In the genomic region with DNA sequence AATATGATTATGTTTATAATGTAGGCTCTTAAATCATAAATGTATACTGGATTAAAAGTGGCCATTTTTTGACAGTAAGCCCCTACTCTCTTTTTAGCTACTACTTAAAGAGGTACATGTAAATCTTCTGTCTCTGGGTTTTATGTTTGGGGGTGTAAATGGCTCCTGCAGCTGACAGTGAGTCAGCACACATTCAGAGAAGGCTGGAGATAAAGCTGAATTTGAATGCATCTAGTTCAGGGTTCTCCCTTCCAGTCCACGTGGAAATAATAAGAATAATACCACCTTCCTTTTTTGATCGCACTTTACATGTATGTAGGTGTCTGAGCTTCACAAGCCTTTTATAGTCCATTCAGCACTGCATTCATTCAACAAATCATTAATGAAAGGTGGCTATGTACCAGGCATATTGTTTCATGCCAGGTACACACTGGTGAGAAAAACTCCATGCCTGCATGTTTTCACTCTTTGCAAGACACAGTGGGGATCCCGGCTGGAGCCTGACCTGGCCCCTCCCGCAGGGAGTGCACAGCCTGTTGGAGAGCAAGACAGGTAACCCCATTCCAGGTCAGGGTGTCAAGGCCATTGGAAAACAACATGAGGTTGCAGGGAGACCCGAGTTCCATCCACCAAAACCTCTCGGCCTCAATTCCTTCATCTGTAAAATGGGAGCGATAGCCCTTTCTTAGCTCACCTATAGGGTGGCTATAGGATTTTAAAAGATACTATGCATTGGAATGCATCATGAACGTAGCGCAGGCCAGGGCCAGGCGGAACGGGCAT, we compare ENCODE assay signal across 15 cellular contexts.
DNase-seq lines count a peak whose midpoint lies in the region; ATAC-seq, FAIRE-seq and TF ChIP-seq lines count a peak whose summit lies in the region.
"Had no signal": no experiment of that assay in that cellular context is flagged by ENCODE, and none has a peak within 500 bp of the region (broad histone marks: within the 10 kb centered on the region; RNA-seq: fewer than 3 reads in every experiment).

No MANE protein-coding gene starts in this region.

- peaks cover 20 to 25% of the 10 kb centered on the region in 2 donors for H3K36me3 Mint-ChIP-seq in CD14-positive monocyte
- H3K36me3 Mint-ChIP-seq: activated naive CD4-positive, alpha-beta T cell treated with anti-CD3 and anti-CD28 coated beads, Interleukin-2, amount 50 U/mL, for 24 hours; CD8-positive, alpha-beta T cell; IgD-negative memory B cell had no signal

- DNase-seq in CD14-positive monocyte (ENCODE audit: low spot score) (peak; percentile 41), body of pancreas (no peak), Right ventricle myocardium inferior (ENCODE audit: missing footprints) (no peak), kidney (no peak), NCI-H510A (lab: John Stamatoyannopoulos, UW) (no peak), globus pallidus (ENCODE audit: low spot score) (no peak)
- DNase-seq: activated CD4-positive, alpha-beta T cell treated with anti-CD3 and anti-CD28 coated beads, Interleukin-2, amount 50 U/mL, for 48 hours; CD8-positive, alpha-beta T cell; stimulated activated CD4-positive, alpha-beta T cell treated with anti-CD3 and anti-CD28 coated beads, Interleukin-12 subunit alpha, Interleukin-12 subunit beta, amount 100 ng/mL, for 4 hours; stimulated activated CD8-positive, alpha-beta memory T cell treated with anti-CD3 and anti-CD28 coated beads, Interleukin-4, amount 100 ng/mL, for 48 hours had no signal

- peak overlapping the region; percentile 96 to 99 (median 98) for H3K27ac Mint-ChIP-seq in CD14-positive monocyte
- H3K27ac Mint-ChIP-seq: activated naive CD4-positive, alpha-beta T cell treated with anti-CD3 and anti-CD28 coated beads, Interleukin-2, amount 50 U/mL, for 24 hours; CD8-positive, alpha-beta T cell had no signal

- no peak overlapping the region for H3K4me3 ChIP-seq in body of pancreas
- H3K4me3 ChIP-seq in neutrophil (ENCODE audit: low read depth in 1 of 2, low read length in 1 of 2), result peak overlapping the region; percentile 35 to 50
- H3K4me3 ChIP-seq in kidney (ENCODE audit: low read length in 2 of 2), result no peak overlapping the region
- H3K4me3 ChIP-seq: SK-N-MC had no signal

- no peaks in the 10 kb centered on the region for H3K9me3 ChIP-seq in KOPT-K1 (ENCODE audit: insufficient read depth, low read length, poor library complexity, severe bottlenecking)
- no peaks in the 10 kb centered on the region for H3K9me3 ChIP-seq in body of pancreas
- no peaks in the 10 kb centered on the region for H3K9me3 ChIP-seq in neutrophil
- no peaks in the 10 kb centered on the region for H3K9me3 ChIP-seq in kidney (ENCODE audit: control insufficient read depth in 1 of 2, low read length in 2 of 2)

- TF ChIP-seq CTCF in CD14-positive monocyte (IDR thresholded peaks at IDR 0.05), result no peak
- TF ChIP-seq CTCF in body of pancreas (IDR thresholded peaks at IDR 0.05), result no peak
- no peak for TF ChIP-seq CTCF in neutrophil (IDR thresholded peaks at IDR 0.05)
- no peak for TF ChIP-seq CTCF in kidney (IDR thresholded peaks at IDR 0.05; ENCODE audit: borderline replicate concordance, extremely low read depth, insufficient read depth)

- no peak for FAIRE-seq in kidney (lab: Jason Lieb, UNC)

- H3K9me3 Mint-ChIP-seq in CD14-positive monocyte, result no peaks in the 10 kb centered on the region
- H3K9me3 Mint-ChIP-seq: activated naive CD4-positive, alpha-beta T cell treated with anti-CD3 and anti-CD28 coated beads, Interleukin-2, amount 50 U/mL, for 24 hours; CD8-positive, alpha-beta T cell; IgD-negative memory B cell had no signal

- no peaks in the 10 kb centered on the region for H3K27me3 ChIP-seq in body of pancreas
- H3K27me3 ChIP-seq in neutrophil, result no peaks in the 10 kb centered on the region

- no peak overlapping the region for H3K4me3 Mint-ChIP-seq in CD14-positive monocyte
- H3K4me3 Mint-ChIP-seq: activated naive CD4-positive, alpha-beta T cell treated with anti-CD3 and anti-CD28 coated beads, Interleukin-2, amount 50 U/mL, for 24 hours; CD8-positive, alpha-beta T cell had no signal

- H3K4me1 ChIP-seq in body of pancreas (peaks cover 68% of the 10 kb centered on the region), neutrophil (ENCODE audit: control insufficient read depth in 1 of 2, insufficient read depth in 1 of 2, low read depth in 1 of 2, low read length in 1 of 2) (peaks cover 62 to 66% of the 10 kb centered on the region in 2 experiments), kidney (ENCODE audit: control insufficient read depth in 1 of 2, insufficient read depth in 1 of 2, low read depth in 1 of 2, low read length in 2 of 2) (peaks cover 5 to 20% of the 10 kb centered on the region in 2 donors)

- intact Hi-C loops in CD14-positive monocyte (cut with micrococcal nuclease), result loop anchor here in 1 of 2 donors (5.0 kb wide), 1 partner anchor 75 kb away; no protein-coding TSS in a partner anchor
- intact Hi-C loops in body of pancreas (cut with DNase I), result no loop called here
- intact Hi-C loops in Right ventricle myocardium inferior (cut with DNase I), result no loop called here
- intact Hi-C loops in kidney (cut with DNase I), result no loop called here

- H3K4me1 Mint-ChIP-seq in CD14-positive monocyte, result peaks cover 71% of the 10 kb centered on the region

- no peak overlapping the region for H3K9ac ChIP-seq in kidney (ENCODE audit: low read length in 2 of 2)

- H3K27ac ChIP-seq in KOPT-K1 (ENCODE audit: low read depth, low read length, poor library complexity, severe bottlenecking) (peak overlapping the region; percentile 98), body of pancreas (peak overlapping the region in 3 of 4 donors; percentile 51 to 76 (median 70)), neutrophil (peak overlapping the region; percentile 97), kidney (ENCODE audit: low read depth in 2 of 2, low read length in 2 of 2) (no peak overlapping the region)
- H3K27ac ChIP-seq: SK-N-MC had no signal

- 74 to 75% methylated on average over 11 of the region's 11 CpGs for WGBS in body of pancreas, 2 donors

- no peaks in the 10 kb centered on the region for H3K36me3 ChIP-seq in KOPT-K1 (ENCODE audit: insufficient read depth, low read length)
- no peaks in the 10 kb centered on the region for H3K36me3 ChIP-seq in body of pancreas (replicated peaks in 1 of 2; ENCODE audit: insufficient read depth in 1 of 2, low read depth in 2 of 2)
- H3K36me3 ChIP-seq in neutrophil, result no peaks in the 10 kb centered on the region
- no peaks in the 10 kb centered on the region for H3K36me3 ChIP-seq in kidney (ENCODE audit: control insufficient read depth in 1 of 2, insufficient read depth in 2 of 2, low read length in 2 of 2)

- peaks cover 0 to 5% (median 2%) of the 10 kb centered on the region in 3 donors for H3K27me3 Mint-ChIP-seq in CD14-positive monocyte (ENCODE audit: low read depth in 3 of 3)
- H3K27me3 Mint-ChIP-seq: activated naive CD4-positive, alpha-beta T cell treated with anti-CD3 and anti-CD28 coated beads, Interleukin-2, amount 50 U/mL, for 24 hours had no signal

- ATAC-seq in body of pancreas (no peak), Right ventricle myocardium inferior (no peak)
- ATAC-seq: CD8-positive, alpha-beta T cell had no signal

- no peak for TF ChIP-seq POLR2A in body of pancreas (IDR thresholded peaks at IDR 0.05)

Comparison
In these comparisons a context has a peak if more than half of its experiments do, and no peak if none do; other contexts are left out.
1. H3K27ac ChIP-seq: peak in KOPT-K1 (single experiment), body of pancreas (3 of 4) and neutrophil (single experiment); none in kidney (0 of 2).
2. H3K4me3 ChIP-seq: peak in neutrophil (2 of 2); none in body of pancreas (0 of 2) and kidney (0 of 2).